In the genomic region with DNA sequence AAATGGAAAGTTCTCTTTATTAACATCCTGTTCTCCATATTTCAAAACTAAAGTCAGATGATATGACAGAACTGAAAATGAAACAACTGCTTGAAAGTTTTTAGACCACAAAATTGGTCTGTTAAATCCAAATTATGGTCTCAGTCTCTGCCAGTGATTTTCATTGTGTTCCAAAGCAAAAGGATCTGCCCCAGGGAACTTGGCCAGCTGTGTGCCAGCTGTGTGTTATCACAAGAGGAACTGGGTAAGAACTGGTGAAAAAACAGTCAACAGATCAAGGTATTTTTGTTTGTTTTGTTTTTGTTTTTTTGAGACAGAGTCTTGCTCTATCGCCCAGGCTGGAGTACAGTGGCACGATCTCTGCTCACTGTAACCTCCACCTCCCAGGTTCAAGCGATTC, we compare ENCODE assay signal across 13 cellular contexts.
DNase-seq lines count a peak whose midpoint lies in the region; ATAC-seq and TF ChIP-seq lines count a peak whose summit lies in the region.
"Had no signal": no experiment of that assay in that cellular context is flagged by ENCODE, and none has a peak within 500 bp of the region (broad histone marks: within the 10 kb centered on the region; RNA-seq: fewer than 3 reads in every experiment).

No MANE protein-coding gene starts in this region.

- peak overlapping the region in 4 of 7 donors; percentile 27 to 68 (median 42) for H3K27ac Mint-ChIP-seq in CD14-positive monocyte
- no peak overlapping the region for H3K27ac Mint-ChIP-seq in stimulated activated effector memory CD8-positive, alpha-beta T cell treated with anti-CD3 and anti-CD28 coated beads, Interleukin-12 subunit alpha, Interleukin-12 subunit beta, amount 100 ng/mL, for 72 hours

- H3K4me3 ChIP-seq in coronary artery = no peak overlapping the region
- H3K4me3 ChIP-seq: cardiac muscle cell, tibial artery had no signal

- no peak for TF ChIP-seq CTCF in CD14-positive monocyte (IDR thresholded peaks at IDR 0.05)
- no peak for TF ChIP-seq CTCF in coronary artery (IDR thresholded peaks at IDR 0.05)

- intact Hi-C loops in CD14-positive monocyte (cut with micrococcal nuclease) = no loop called here

- H3K9me3 Mint-ChIP-seq in CD14-positive monocyte = peaks cover 0 to under 1% (median 0%) of the 10 kb centered on the region in 7 donors
- no peaks in the 10 kb centered on the region for H3K9me3 Mint-ChIP-seq in stimulated activated effector memory CD8-positive, alpha-beta T cell treated with anti-CD3 and anti-CD28 coated beads, Interleukin-12 subunit alpha, Interleukin-12 subunit beta, amount 100 ng/mL, for 72 hours

- H3K4me1 Mint-ChIP-seq in CD14-positive monocyte = peaks cover 14% of the 10 kb centered on the region
- H3K4me1 Mint-ChIP-seq in stimulated activated effector memory CD8-positive, alpha-beta T cell treated with anti-CD3 and anti-CD28 coated beads, Interleukin-12 subunit alpha, Interleukin-12 subunit beta, amount 100 ng/mL, for 72 hours = no peaks in the 10 kb centered on the region

- H3K27ac ChIP-seq in coronary artery = no peak overlapping the region
- H3K27ac ChIP-seq: cardiac muscle cell, tibial artery had no signal

- ATAC-seq in HG02798 (IDR thresholded peaks at IDR 0.05; ENCODE audit: poor library complexity, unreplicated experiment) = peak; percentile 77
- ATAC-seq in HG03521 (IDR thresholded peaks at IDR 0.05; ENCODE audit: unreplicated experiment) = peak; percentile 55
- ATAC-seq in stimulated activated effector memory CD8-positive, alpha-beta T cell treated with anti-CD3 and anti-CD28 coated beads, Interleukin-12 subunit alpha, Interleukin-12 subunit beta, amount 100 ng/mL, for 72 hours = no peak

- peaks cover 0 to 3% (median 0%) of the 10 kb centered on the region in 3 donors for H3K27me3 Mint-ChIP-seq in CD14-positive monocyte (ENCODE audit: low read depth in 3 of 3)

- no peak for DNase-seq in CD14-positive monocyte (ENCODE audit: low spot score)
- DNase-seq in GM19240 (ENCODE audit: insufficient read length, low spot score) = peak; percentile 5
- DNase-seq in coronary artery (ENCODE audit: low spot score) = no peak
- DNase-seq in ACHN = no peak
- no peak for DNase-seq in stimulated activated effector memory CD8-positive, alpha-beta T cell treated with anti-CD3 and anti-CD28 coated beads, Interleukin-12 subunit alpha, Interleukin-12 subunit beta, amount 100 ng/mL, for 72 hours (ENCODE audit: low spot score in 2 of 2)
- DNase-seq in NCI-H1105 treated with DMSO at 0.1 percent for 48 hours (lab: John Stamatoyannopoulos, UW) = no peak
- DNase-seq: kidney; NCI-H187; stimulated activated CD4-positive, alpha-beta T cell treated with anti-CD3 and anti-CD28 coated beads, Interleukin-4, amount 100 ng/mL, for 4 hours; tibial artery had no signal

- in situ Hi-C loops in ACHN (cut with HindIII; ENCODE audit: low pct_ligation_motif_present, low pct_unique_long_range_greater_than_20kb, low sequenced_read_pairs) = no loop called here

- no peak overlapping the region for H3K4me3 Mint-ChIP-seq in CD14-positive monocyte
- no peak overlapping the region for H3K4me3 Mint-ChIP-seq in stimulated activated effector memory CD8-positive, alpha-beta T cell treated with anti-CD3 and anti-CD28 coated beads, Interleukin-12 subunit alpha, Interleukin-12 subunit beta, amount 100 ng/mL, for 72 hours

- H3K36me3 Mint-ChIP-seq in CD14-positive monocyte = no peaks in the 10 kb centered on the region
- H3K36me3 Mint-ChIP-seq in stimulated activated effector memory CD8-positive, alpha-beta T cell treated with anti-CD3 and anti-CD28 coated beads, Interleukin-12 subunit alpha, Interleukin-12 subunit beta, amount 100 ng/mL, for 72 hours = no peaks in the 10 kb centered on the region
